In genomic region chr7:516216-516605, GRCh38 we compare ENCODE assay signal across 12 cellular contexts. TPM values are rescaled to one million over a fixed set of nuclear protein-coding genes. Genes with fewer than 3 reads are reported as not detected.
A peak's percentile ranks its signal among the peaks of the same experiment; 100 is the strongest.
DNase-seq lines count a peak whose midpoint lies in the region; TF ChIP-seq lines count a peak whose summit lies in the region.
"Had no signal": no experiment of that assay in that cellular context is flagged by ENCODE, and none has a peak within 500 bp of the region (broad histone marks: within the 10 kb centered on the region; RNA-seq: fewer than 3 reads in every experiment).

No MANE protein-coding gene starts in this region.

- H3K9me3 Mint-ChIP-seq in osteocyte (ENCODE audit: unreplicated experiment) = no peaks in the 10 kb centered on the region
- H3K9me3 Mint-ChIP-seq: CD4-positive, alpha-beta memory T cell had no signal

- 25 to 28% methylated on average over 13 of the region's 13 CpGs for WGBS in esophagus, 2 donors

- H3K27ac Mint-ChIP-seq in osteocyte (ENCODE audit: unreplicated experiment) = peak overlapping the region; percentile 52
- H3K27ac Mint-ChIP-seq: CD4-positive, alpha-beta memory T cell had no signal

- peaks cover 37% of the 10 kb centered on the region for H3K4me1 Mint-ChIP-seq in osteocyte (ENCODE audit: unreplicated experiment)

- peaks cover 0 to 2% of the 10 kb centered on the region in 2 donors for H3K36me3 ChIP-seq in esophagus (ENCODE audit: control insufficient read depth in 2 of 2, insufficient read depth in 2 of 2, low read length in 1 of 2)

- H3K36me3 Mint-ChIP-seq in osteocyte (ENCODE audit: unreplicated experiment) = peaks cover 13% of the 10 kb centered on the region
- H3K36me3 Mint-ChIP-seq: CD4-positive, alpha-beta memory T cell had no signal

- DNase-seq in AG10803 (ENCODE audit: low read depth) (peak; percentile 63), RPMI7951 (ENCODE audit: low read depth) (peak; percentile 73), osteocyte (ENCODE audit: extremely low spot score, unreplicated experiment) (no peak), GDM1 (lab: John Stamatoyannopoulos, UW) (no peak), SHP77 (lab: John Stamatoyannopoulos, UW) (no peak), NCI-H2227 (lab: John Stamatoyannopoulos, UW; ENCODE audit: unreplicated experiment) (no peak)
- no peak for DNase-seq in stimulated activated naive CD4-positive, alpha-beta T cell treated with Interleukin-2 at 50 U/mL for 16 hours (lab: John Stamatoyannopoulos, UW)
- DNase-seq: CD4-positive, alpha-beta memory T cell; cortex of kidney; NCI-H1930 had no signal

- H3K27me3 ChIP-seq in esophagus (ENCODE audit: control insufficient read depth in 1 of 2, insufficient read depth in 2 of 2, low read length in 2 of 2) = no peaks in the 10 kb centered on the region

- no peaks in the 10 kb centered on the region for H3K9me3 ChIP-seq in esophagus (ENCODE audit: control insufficient read depth in 2 of 2, insufficient read depth in 1 of 2, low read depth in 1 of 2, low read length in 1 of 2)

- peak overlapping the region; percentile 64 for H3K4me3 Mint-ChIP-seq in osteocyte (ENCODE audit: unreplicated experiment)

- H3K4me3 ChIP-seq in AG10803 (ENCODE audit: low read length) (no peak overlapping the region), esophagus (ENCODE audit: low read depth in 1 of 2, low read length in 2 of 2) (peak overlapping the region in 1 of 2 donors; percentile 58)

- H3K4me1 ChIP-seq in esophagus (ENCODE audit: control insufficient read depth in 2 of 2, insufficient read depth in 2 of 2, low read length in 1 of 2) = peaks cover 6 to 23% of the 10 kb centered on the region in 2 donors

- peak overlapping the region; percentile 23 to 90 for H3K27ac ChIP-seq in esophagus (ENCODE audit: low read depth in 2 of 2, low read length in 1 of 2)
- H3K27ac ChIP-seq: HL-60 had no signal

- H3K27me3 Mint-ChIP-seq in osteocyte (ENCODE audit: unreplicated experiment) = no peaks in the 10 kb centered on the region

- TF ChIP-seq CTCF in AG10803 (conservative IDR thresholded peaks at IDR 0.05; ENCODE audit: low read length) = no peak
- no peak for TF ChIP-seq CTCF in osteocyte (IDR thresholded peaks at IDR 0.05)

RNA-seq across cellular contexts. Expression of gene PDGFA, which starts 3.4 kb away (rescaled TPM):
- 48.1 and 54.1 TPM in 2 replicates for total RNA-seq in RPMI7951 (2014; rRNA removed; shearing (Covaris generic))
- 1 to 10 TPM; 5.5 to 6.1 TPM for polyA plus RNA-seq in esophagus
- total RNA-seq in osteocyte = 92.0 and 93.6 TPM in 2 replicates
- polyA plus RNA-seq: CD4-positive, alpha-beta memory T cell had no signal

Comparison
In these comparisons a context has a peak if more than half of its experiments do, and no peak if none do; other contexts are left out.
1. DNase-seq: peak in AG10803 (single experiment) and RPMI7951 (single experiment); none in osteocyte (single experiment), stimulated activated naive CD4-positive, alpha-beta T cell treated with Interleukin-2 at 50 U/mL for 16 hours (single experiment), GDM1 (single experiment), SHP77 (0 of 2) and NCI-H2227 (single experiment).